16 cellular contexts compared by ENCODE assay signal in the genomic region with DNA sequence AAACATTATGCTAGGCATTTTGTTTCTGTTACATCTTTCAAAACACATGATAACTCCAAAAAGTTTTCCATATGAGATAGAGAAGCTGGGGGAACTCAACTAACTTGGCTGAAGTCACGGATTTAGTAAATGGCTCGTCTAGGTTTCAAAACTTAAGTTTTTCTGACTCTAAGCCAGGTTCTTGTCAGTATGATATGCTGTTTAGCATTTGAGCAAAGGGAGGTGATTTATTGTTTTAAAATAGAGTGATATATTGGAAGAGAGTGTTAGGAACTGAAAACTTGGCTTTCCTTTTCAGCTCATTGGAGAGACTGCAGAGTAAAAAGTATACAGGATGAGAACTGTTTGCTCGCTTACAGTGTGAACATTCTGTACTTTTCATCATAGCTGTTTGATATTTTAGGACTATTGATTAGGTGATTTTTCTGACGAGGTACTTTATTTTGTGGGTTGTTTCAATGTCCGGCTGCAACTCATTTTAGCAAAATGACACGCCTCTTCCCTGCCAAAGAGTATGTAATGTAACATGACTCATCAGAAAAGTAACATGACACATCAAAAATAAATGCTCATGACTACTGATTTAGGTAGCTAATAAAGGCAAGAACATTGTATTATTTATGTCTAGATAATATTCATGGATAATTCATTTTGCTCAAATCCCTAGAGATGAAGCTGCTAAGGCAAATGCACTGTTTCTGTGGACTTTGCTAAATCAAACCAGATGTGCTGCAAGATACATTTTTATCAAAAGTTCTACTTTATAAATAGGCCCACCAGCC.
DNase-seq lines count a peak whose midpoint lies in the region; ATAC-seq and TF ChIP-seq lines count a peak whose summit lies in the region.
"Had no signal": no experiment of that assay in that cellular context is flagged by ENCODE, and none has a peak within 500 bp of the region (broad histone marks: within the 10 kb centered on the region; RNA-seq: fewer than 3 reads in every experiment).

No MANE protein-coding gene starts in this region.

- H3K9ac ChIP-seq in PC-3 (ENCODE audit: low read length) = peak overlapping the region; percentile 78

- peak overlapping the region; percentile 92 for H3K27ac ChIP-seq in PC-3 (ENCODE audit: low read length)
- H3K27ac ChIP-seq in effector memory CD4-positive, alpha-beta T cell (ENCODE audit: insufficient read depth, low read length, poor library complexity, severe bottlenecking) = no peak overlapping the region
- H3K27ac ChIP-seq in WERI-Rb-1 = no peak overlapping the region

- H3K9me2 ChIP-seq in PC-3 (replicated peaks; ENCODE audit: low read length) = no peaks in the 10 kb centered on the region

- H3K4me3 ChIP-seq in PC-3 (ENCODE audit: low read length) (peak overlapping the region; percentile 50), WERI-Rb-1 (ENCODE audit: low read depth, low read length) (no peak overlapping the region)
- H3K4me3 ChIP-seq in effector memory CD4-positive, alpha-beta T cell (ENCODE audit: insufficient read depth, low read depth, low read length, poor library complexity, severe bottlenecking) = no peak overlapping the region

- CTCF ChIA-PET in PC-3 (lab: Charles Lee) = no interaction called here

- H4K20me1 ChIP-seq in PC-3 (ENCODE audit: low read length) = no peaks in the 10 kb centered on the region

- DNase-seq in EH (ENCODE audit: low read depth) (peak; percentile 77), PC-3 (peak; percentile 96), dedifferentiated amniotic fluid mesenchymal stem cell (ENCODE audit: extremely low spot score) (peak; percentile 68), non-pigmented ciliary epithelial cell (ENCODE audit: low read depth) (peak; percentile 61), WERI-Rb-1 (no peak)
- no peak for DNase-seq in activated CD4-positive, CD25-positive, alpha-beta regulatory T cell treated with anti-CD3 and anti-CD28 coated beads, Interleukin-2, amount 50 U/mL, for 72 hours
- DNase-seq in effector memory CD4-positive, alpha-beta T cell = no peak
- DNase-seq: CD8-positive, alpha-beta memory T cell; dermis blood vessel endothelial cell; immature natural killer cell; NCI-H345 had no signal

- TF ChIP-seq CTCF in PC-3 (conservative IDR thresholded peaks at IDR 0.05; ENCODE audit: low read depth, low read length) (no peak), WERI-Rb-1 (IDR thresholded peaks at IDR 0.05; ENCODE audit: low read depth, low read length) (no peak)

- no peaks in the 10 kb centered on the region for H3K36me3 ChIP-seq in PC-3 (ENCODE audit: low read depth, low read length)
- H3K36me3 ChIP-seq in effector memory CD4-positive, alpha-beta T cell (ENCODE audit: control insufficient read depth, insufficient read depth, low read length) = no peaks in the 10 kb centered on the region
- H3K36me3 ChIP-seq in WERI-Rb-1 = no peaks in the 10 kb centered on the region

- H3K9me3 ChIP-seq in PC-3 (ENCODE audit: low read length) (no peaks in the 10 kb centered on the region), WERI-Rb-1 (ENCODE audit: severe bottlenecking) (no peaks in the 10 kb centered on the region)
- H3K9me3 ChIP-seq in effector memory CD4-positive, alpha-beta T cell (ENCODE audit: control insufficient read depth, low read length) = no peaks in the 10 kb centered on the region

- BruUV-seq in PC-3 (replicated peaks; lab: Mats Ljungman, UMichigan) = no TSS peak

- H3K79me2 ChIP-seq in PC-3 (ENCODE audit: low read length) = no peaks in the 10 kb centered on the region

- H3K27me3 ChIP-seq in PC-3 (ENCODE audit: low read length) (no peaks in the 10 kb centered on the region), WERI-Rb-1 (ENCODE audit: insufficient read depth, low read depth, severe bottlenecking) (no peaks in the 10 kb centered on the region)
- H3K27me3 ChIP-seq in effector memory CD4-positive, alpha-beta T cell (replicated peaks; ENCODE audit: control insufficient read depth, insufficient read depth, low read length, poor library complexity, severe bottlenecking) = no peaks in the 10 kb centered on the region

- H3K4me2 ChIP-seq in PC-3 (ENCODE audit: low read length) = peak overlapping the region; percentile 77

- intact Hi-C loops in PC-3 (cut with micrococcal nuclease) = loop anchor here (1.0 to 5.0 kb wide), 5 partner anchors 56 to 896 kb away; no protein-coding TSS in a partner anchor

- H3K4me1 ChIP-seq in PC-3 (ENCODE audit: insufficient read depth, low read length) = peaks cover 48% of the 10 kb centered on the region
- no peaks in the 10 kb centered on the region for H3K4me1 ChIP-seq in effector memory CD4-positive, alpha-beta T cell (ENCODE audit: control insufficient read depth, insufficient read depth, low read length, poor library complexity, severe bottlenecking)

- peak overlapping the region; percentile 46 for H2AFZ ChIP-seq in PC-3 (ENCODE audit: low read length)

- POLR2A ChIA-PET in PC-3 (lab: Charles Lee; ENCODE audit: unreplicated experiment) = interaction anchor here (0.6 to 0.7 kb wide), 2 partner anchors 287 to 330 kb away, joined by 3 to 4 read pairs; no protein-coding TSS in a partner anchor

- peaks cover 5% of the 10 kb centered on the region for H3F3A ChIP-seq in PC-3 (ENCODE audit: low read length, unreplicated experiment)

- peak; percentile 67 for ATAC-seq in PC-3
- no peak for ATAC-seq in HG02642 (IDR thresholded peaks at IDR 0.05; ENCODE audit: poor library complexity, unreplicated experiment)
- ATAC-seq: activated T-helper 17 cell treated with anti-CD3 and anti-CD28 coated beads, Interleukin-2, amount 50 U/mL, for 72 hours; natural killer cell treated with Interleukin-12 subunit alpha and Interleukin-12 subunit beta and Interleukin-15 and Interleukin-18, amount 100 ng/mL, for 72 hours; Right ventricle myocardium inferior; stimulated activated memory B cell treated with anti-CD40 and anti-IgM and Interleukin-4, amounts not matched to agents 10 μg/mL and 1 μg/mL and 100 μg/mL, for 72 hours had no signal

Comparison
In these comparisons a context has a peak if more than half of its experiments do, and no peak if none do; other contexts are left out.
1. DNase-seq: peak in EH (single experiment), PC-3 (single experiment), dedifferentiated amniotic fluid mesenchymal stem cell (single experiment) and non-pigmented ciliary epithelial cell (single experiment); none in activated CD4-positive, CD25-positive, alpha-beta regulatory T cell treated with anti-CD3 and anti-CD28 coated beads, Interleukin-2, amount 50 U/mL, for 72 hours (single experiment), effector memory CD4-positive, alpha-beta T cell (0 of 3) and WERI-Rb-1 (single experiment).